1 cellular context compared by ENCODE assay signal in genomic region chr1:156399355-156400125, GRCh38.
A peak's percentile ranks its signal among the peaks of the same experiment; 100 is the strongest.
TF ChIP-seq lines count a peak whose summit lies in the region.

No MANE protein-coding gene starts in this region.

TF ChIP-seq in A549, 52 proteins besides CTCF, POLR2A, EP300 and RAD21:
- TF ChIP-seq FOSL2 (IDR thresholded peaks at IDR 0.05) = no peak
- no peak for TF ChIP-seq FOSL2 (CRISPR knock-in tag; IDR thresholded peaks at IDR 0.05)
- 0 out of 2 replicates have a peak, but pooled peaks have one; percentile 29 for TF ChIP-seq HOXB5 (CRISPR knock-in tag; IDR thresholded peaks at IDR 0.05)
- TF ChIP-seq POLR2AphosphoS2 (conservative IDR thresholded peaks at IDR 0.05; ENCODE audit: low read length) = no peak
- TF ChIP-seq FOSB (CRISPR knock-in tag; IDR thresholded peaks at IDR 0.05) = no peak
- TF ChIP-seq CBX2 (IDR thresholded peaks at IDR 0.05; ENCODE audit: borderline replicate concordance, low read depth) = no peak
- TF ChIP-seq, protein P1, sequence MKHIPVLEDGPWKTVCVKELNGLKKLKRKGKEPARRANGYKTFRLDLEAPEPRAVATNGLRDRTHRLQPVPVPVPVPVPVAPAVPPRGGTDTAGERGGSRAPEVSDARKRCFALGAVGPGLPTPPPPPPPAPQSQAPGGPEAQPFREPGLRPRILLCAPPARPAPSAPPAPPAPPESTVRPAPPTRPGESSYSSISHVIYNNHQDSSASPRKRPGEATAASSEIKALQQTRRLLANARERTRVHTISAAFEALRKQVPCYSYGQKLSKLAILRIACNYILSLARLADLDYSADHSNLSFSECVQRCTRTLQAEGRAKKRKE (CRISPR knock-in tag; IDR thresholded peaks at IDR 0.05; ENCODE audit: low read depth) = no peak
- TF ChIP-seq PHF8 (IDR thresholded peaks at IDR 0.05; ENCODE audit: borderline replicate concordance, low read depth) = no peak
- TF ChIP-seq TFCP2L1 (CRISPR knock-in tag; IDR thresholded peaks at IDR 0.05) = no peak
- TF ChIP-seq NR3C1 (IDR thresholded peaks at IDR 0.05) = no peak
- no peak for TF ChIP-seq CHD2 (IDR thresholded peaks at IDR 0.05; ENCODE audit: low read length, partially characterized antibody)
- no peak for TF ChIP-seq ESRRA (IDR thresholded peaks at IDR 0.05; ENCODE audit: borderline replicate concordance, low read length)
- TF ChIP-seq MAZ (IDR thresholded peaks at IDR 0.05; ENCODE audit: borderline replicate concordance, low read depth, low read length) = no peak
- TF ChIP-seq, protein P2, sequence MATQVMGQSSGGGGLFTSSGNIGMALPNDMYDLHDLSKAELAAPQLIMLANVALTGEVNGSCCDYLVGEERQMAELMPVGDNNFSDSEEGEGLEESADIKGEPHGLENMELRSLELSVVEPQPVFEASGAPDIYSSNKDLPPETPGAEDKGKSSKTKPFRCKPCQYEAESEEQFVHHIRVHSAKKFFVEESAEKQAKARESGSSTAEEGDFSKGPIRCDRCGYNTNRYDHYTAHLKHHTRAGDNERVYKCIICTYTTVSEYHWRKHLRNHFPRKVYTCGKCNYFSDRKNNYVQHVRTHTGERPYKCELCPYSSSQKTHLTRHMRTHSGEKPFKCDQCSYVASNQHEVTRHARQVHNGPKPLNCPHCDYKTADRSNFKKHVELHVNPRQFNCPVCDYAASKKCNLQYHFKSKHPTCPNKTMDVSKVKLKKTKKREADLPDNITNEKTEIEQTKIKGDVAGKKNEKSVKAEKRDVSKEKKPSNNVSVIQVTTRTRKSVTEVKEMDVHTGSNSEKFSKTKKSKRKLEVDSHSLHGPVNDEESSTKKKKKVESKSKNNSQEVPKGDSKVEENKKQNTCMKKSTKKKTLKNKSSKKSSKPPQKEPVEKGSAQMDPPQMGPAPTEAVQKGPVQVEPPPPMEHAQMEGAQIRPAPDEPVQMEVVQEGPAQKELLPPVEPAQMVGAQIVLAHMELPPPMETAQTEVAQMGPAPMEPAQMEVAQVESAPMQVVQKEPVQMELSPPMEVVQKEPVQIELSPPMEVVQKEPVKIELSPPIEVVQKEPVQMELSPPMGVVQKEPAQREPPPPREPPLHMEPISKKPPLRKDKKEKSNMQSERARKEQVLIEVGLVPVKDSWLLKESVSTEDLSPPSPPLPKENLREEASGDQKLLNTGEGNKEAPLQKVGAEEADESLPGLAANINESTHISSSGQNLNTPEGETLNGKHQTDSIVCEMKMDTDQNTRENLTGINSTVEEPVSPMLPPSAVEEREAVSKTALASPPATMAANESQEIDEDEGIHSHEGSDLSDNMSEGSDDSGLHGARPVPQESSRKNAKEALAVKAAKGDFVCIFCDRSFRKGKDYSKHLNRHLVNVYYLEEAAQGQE (IDR thresholded peaks at IDR 0.05) = no peak
- no peak for TF ChIP-seq EHMT2 (IDR thresholded peaks at IDR 0.05; ENCODE audit: low read depth)
- no peak for TF ChIP-seq HDAC2 (IDR thresholded peaks at IDR 0.05)
- no peak for TF ChIP-seq RARB (CRISPR knock-in tag; IDR thresholded peaks at IDR 0.05)
- TF ChIP-seq JUN (IDR thresholded peaks at IDR 0.05) = no peak
- peak; percentile 59; the same call in 1 of the 2 replicates for TF ChIP-seq ZNF302 (CRISPR knock-in tag; IDR thresholded peaks at IDR 0.05)
- TF ChIP-seq, protein P3, sequence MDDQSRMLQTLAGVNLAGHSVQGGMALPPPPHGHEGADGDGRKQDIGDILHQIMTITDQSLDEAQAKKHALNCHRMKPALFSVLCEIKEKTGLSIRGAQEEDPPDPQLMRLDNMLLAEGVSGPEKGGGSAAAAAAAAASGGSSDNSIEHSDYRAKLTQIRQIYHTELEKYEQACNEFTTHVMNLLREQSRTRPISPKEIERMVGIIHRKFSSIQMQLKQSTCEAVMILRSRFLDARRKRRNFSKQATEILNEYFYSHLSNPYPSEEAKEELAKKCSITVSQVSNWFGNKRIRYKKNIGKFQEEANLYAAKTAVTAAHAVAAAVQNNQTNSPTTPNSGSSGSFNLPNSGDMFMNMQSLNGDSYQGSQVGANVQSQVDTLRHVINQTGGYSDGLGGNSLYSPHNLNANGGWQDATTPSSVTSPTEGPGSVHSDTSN (IDR thresholded peaks at IDR 0.05) = no peak
- no peak for TF ChIP-seq RFX5 (IDR thresholded peaks at IDR 0.05)
- TF ChIP-seq, protein P4, sequence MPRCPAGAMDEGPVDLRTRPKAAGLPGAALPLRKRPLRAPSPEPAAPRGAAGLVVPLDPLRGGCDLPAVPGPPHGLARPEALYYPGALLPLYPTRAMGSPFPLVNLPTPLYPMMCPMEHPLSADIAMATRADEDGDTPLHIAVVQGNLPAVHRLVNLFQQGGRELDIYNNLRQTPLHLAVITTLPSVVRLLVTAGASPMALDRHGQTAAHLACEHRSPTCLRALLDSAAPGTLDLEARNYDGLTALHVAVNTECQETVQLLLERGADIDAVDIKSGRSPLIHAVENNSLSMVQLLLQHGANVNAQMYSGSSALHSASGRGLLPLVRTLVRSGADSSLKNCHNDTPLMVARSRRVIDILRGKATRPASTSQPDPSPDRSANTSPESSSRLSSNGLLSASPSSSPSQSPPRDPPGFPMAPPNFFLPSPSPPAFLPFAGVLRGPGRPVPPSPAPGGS (IDR thresholded peaks at IDR 0.05) = no peak
- TF ChIP-seq HEYL (CRISPR knock-in tag; IDR thresholded peaks at IDR 0.05) = no peak
- TF ChIP-seq, protein P5, sequence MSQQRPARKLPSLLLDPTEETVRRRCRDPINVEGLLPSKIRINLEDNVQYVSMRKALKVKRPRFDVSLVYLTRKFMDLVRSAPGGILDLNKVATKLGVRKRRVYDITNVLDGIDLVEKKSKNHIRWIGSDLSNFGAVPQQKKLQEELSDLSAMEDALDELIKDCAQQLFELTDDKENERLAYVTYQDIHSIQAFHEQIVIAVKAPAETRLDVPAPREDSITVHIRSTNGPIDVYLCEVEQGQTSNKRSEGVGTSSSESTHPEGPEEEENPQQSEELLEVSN (IDR thresholded peaks at IDR 0.05; ENCODE audit: borderline replicate concordance, low read depth) = peak; percentile 81
- no peak for TF ChIP-seq MAFK (IDR thresholded peaks at IDR 0.05; ENCODE audit: partially characterized antibody)
- no peak for TF ChIP-seq USF2 (IDR thresholded peaks at IDR 0.05)
- TF ChIP-seq HOXB13 (CRISPR knock-in tag; IDR thresholded peaks at IDR 0.05; ENCODE audit: low read depth) = no peak
- TF ChIP-seq, protein P6, sequence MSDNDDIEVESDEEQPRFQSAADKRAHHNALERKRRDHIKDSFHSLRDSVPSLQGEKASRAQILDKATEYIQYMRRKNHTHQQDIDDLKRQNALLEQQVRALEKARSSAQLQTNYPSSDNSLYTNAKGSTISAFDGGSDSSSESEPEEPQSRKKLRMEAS (IDR thresholded peaks at IDR 0.05) = peak; percentile 38; the same call in 1 of the 2 replicates
